Comparison of ENCODE assay signal across 21 cellular contexts in the genomic region with DNA sequence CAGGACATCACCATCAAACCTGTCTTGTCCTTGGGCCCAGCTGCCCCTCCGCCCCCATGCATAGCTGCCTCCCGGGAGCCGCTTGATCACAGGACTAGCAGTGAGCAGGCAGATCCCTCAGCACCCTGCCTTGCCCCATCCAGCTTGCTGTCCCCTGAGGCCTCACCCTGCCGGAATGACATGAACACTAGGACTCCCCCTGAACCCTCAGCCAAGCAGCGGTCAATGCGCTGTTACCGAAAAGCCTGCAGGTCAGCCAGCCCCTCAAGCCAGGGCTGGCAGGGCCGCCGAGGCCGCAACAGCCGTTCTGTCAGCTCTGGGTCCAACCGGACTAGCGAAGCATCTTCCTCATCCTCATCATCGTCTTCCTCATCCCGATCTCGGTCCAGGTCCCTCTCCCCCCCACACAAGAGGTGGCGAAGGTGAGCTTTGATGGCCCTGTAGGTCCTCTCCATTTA. TPM values are rescaled to one million over a fixed set of nuclear protein-coding genes. Genes with fewer than 3 reads are reported as not detected.
A peak's percentile ranks its signal among the peaks of the same experiment; 100 is the strongest.
DNase-seq lines count a peak whose midpoint lies in the region; ATAC-seq, FAIRE-seq and TF ChIP-seq lines count a peak whose summit lies in the region.
"Had no signal": no experiment of that assay in that cellular context is flagged by ENCODE, and none has a peak within 500 bp of the region (broad histone marks: within the 10 kb centered on the region; RNA-seq: fewer than 3 reads in every experiment).

No MANE protein-coding gene starts in this region.

- ATAC-seq in activated CD8-positive, alpha-beta T cell treated with anti-CD3 and anti-CD28 coated beads for 36 hours = no peak
- ATAC-seq in activated CD8-positive, alpha-beta T cell treated with anti-CD3 and anti-CD28 coated beads, Interleukin-2, amount 10 ng/mL, durations not matched to agents 7 days and 5 days = no peak
- no peak for ATAC-seq in HG02759 (IDR thresholded peaks at IDR 0.05; ENCODE audit: unreplicated experiment)
- ATAC-seq: GM23338 had no signal

- no peak for FAIRE-seq in GM12891 (lab: Jason Lieb, UNC)
- no peak for FAIRE-seq in kidney (lab: Jason Lieb, UNC)
- FAIRE-seq: A204.1, RCC 7860 had no signal

- CTCF ChIA-PET in activated CD8-positive, alpha-beta T cell treated with anti-CD3 and anti-CD28 coated beads for 36 hours (lab: Charles Lee) = interaction anchor here (0.9 to 1.6 kb wide), 4 partner anchors 10 to 357 kb away, joined by 3 to 4 read pairs (median 3); partner anchors contain the start of gene SUFU
- CTCF ChIA-PET in activated CD8-positive, alpha-beta T cell treated with anti-CD3 and anti-CD28 coated beads, Interleukin-2, amount 10 ng/mL, durations not matched to agents 7 days and 5 days (lab: Charles Lee) = interaction anchor here (1.1 to 3.1 kb wide), 4 partner anchors 9 to 23 kb away, joined by 3 to 11 read pairs (median 6); partner anchors contain the start of gene PPRC1

- H3K4me1 ChIP-seq in kidney (ENCODE audit: control insufficient read depth in 1 of 2, insufficient read depth in 1 of 2, low read depth in 1 of 2, low read length in 2 of 2) (peaks cover 0 to 4% of the 10 kb centered on the region in 2 donors), transverse colon (peaks cover 0 to 4% (median 1%) of the 10 kb centered on the region in 4 donors)

- TF ChIP-seq CTCF in activated CD8-positive, alpha-beta T cell treated with anti-CD3 and anti-CD28 coated beads for 36 hours (IDR thresholded peaks at IDR 0.05) = no peak
- TF ChIP-seq CTCF in kidney (IDR thresholded peaks at IDR 0.05; ENCODE audit: borderline replicate concordance, extremely low read depth, insufficient read depth) (no peak), transverse colon (IDR thresholded peaks at IDR 0.05) (no peak)

- H3K9me3 Mint-ChIP-seq in activated CD8-positive, alpha-beta T cell treated with anti-CD3 and anti-CD28 coated beads for 36 hours = no peaks in the 10 kb centered on the region
- no peaks in the 10 kb centered on the region for H3K9me3 Mint-ChIP-seq in activated CD8-positive, alpha-beta T cell treated with anti-CD3 and anti-CD28 coated beads, Interleukin-2, amount 10 ng/mL, durations not matched to agents 7 days and 5 days (ENCODE audit: insufficient read depth)
- no peaks in the 10 kb centered on the region for H3K9me3 Mint-ChIP-seq in activated naive CD8-positive, alpha-beta T cell (ENCODE audit: low read depth)
- H3K9me3 Mint-ChIP-seq: GM23338 had no signal

- peaks cover 73% of the 10 kb centered on the region for H3K36me3 Mint-ChIP-seq in activated CD8-positive, alpha-beta T cell treated with anti-CD3 and anti-CD28 coated beads for 36 hours (ENCODE audit: low read depth)
- H3K36me3 Mint-ChIP-seq in activated CD8-positive, alpha-beta T cell treated with anti-CD3 and anti-CD28 coated beads, Interleukin-2, amount 10 ng/mL, durations not matched to agents 7 days and 5 days (ENCODE audit: low read depth) = peaks cover 80% of the 10 kb centered on the region
- peaks cover 17% of the 10 kb centered on the region for H3K36me3 Mint-ChIP-seq in activated naive CD8-positive, alpha-beta T cell

- peak overlapping the region; percentile 33 for H3K27ac Mint-ChIP-seq in activated CD8-positive, alpha-beta T cell treated with anti-CD3 and anti-CD28 coated beads for 36 hours
- no peak overlapping the region for H3K27ac Mint-ChIP-seq in activated CD8-positive, alpha-beta T cell treated with anti-CD3 and anti-CD28 coated beads, Interleukin-2, amount 10 ng/mL, durations not matched to agents 7 days and 5 days
- peak overlapping the region; percentile 43 for H3K27ac Mint-ChIP-seq in activated naive CD8-positive, alpha-beta T cell
- H3K27ac Mint-ChIP-seq: GM23338 had no signal

- no peaks in the 10 kb centered on the region for H3K27me3 Mint-ChIP-seq in activated CD8-positive, alpha-beta T cell treated with anti-CD3 and anti-CD28 coated beads for 36 hours
- H3K27me3 Mint-ChIP-seq in activated CD8-positive, alpha-beta T cell treated with anti-CD3 and anti-CD28 coated beads, Interleukin-2, amount 10 ng/mL, durations not matched to agents 7 days and 5 days (ENCODE audit: low read depth) = no peaks in the 10 kb centered on the region
- no peaks in the 10 kb centered on the region for H3K27me3 Mint-ChIP-seq in activated naive CD8-positive, alpha-beta T cell

- no peak overlapping the region for H3K4me3 Mint-ChIP-seq in activated CD8-positive, alpha-beta T cell treated with anti-CD3 and anti-CD28 coated beads for 36 hours
- H3K4me3 Mint-ChIP-seq in activated CD8-positive, alpha-beta T cell treated with anti-CD3 and anti-CD28 coated beads, Interleukin-2, amount 10 ng/mL, durations not matched to agents 7 days and 5 days = no peak overlapping the region
- H3K4me3 Mint-ChIP-seq in activated naive CD8-positive, alpha-beta T cell = no peak overlapping the region
- H3K4me3 Mint-ChIP-seq: GM23338 had no signal

- H3K9ac ChIP-seq in kidney (ENCODE audit: low read length in 2 of 2) = no peak overlapping the region

- no peak overlapping the region for H3K27ac ChIP-seq in kidney (ENCODE audit: low read depth in 2 of 2, low read length in 2 of 2)
- H3K27ac ChIP-seq in transverse colon = no peak overlapping the region
- H3K27ac ChIP-seq: skin epidermis had no signal

- H3K27me3 ChIP-seq in transverse colon = no peaks in the 10 kb centered on the region

- intact Hi-C loops in activated CD8-positive, alpha-beta T cell treated with anti-CD3 and anti-CD28 coated beads for 36 hours (cut with micrococcal nuclease) = no loop called here
- intact Hi-C loops in kidney (cut with DNase I) (no loop called here), transverse colon (cut with DNase I; ENCODE audit: low total_unique reads) (no loop called here)

- POLR2A ChIA-PET in activated CD8-positive, alpha-beta T cell treated with anti-CD3 and anti-CD28 coated beads for 36 hours (lab: Charles Lee) = interaction anchor here (0.8 to 12.5 kb wide), 6 partner anchors 8 to 31 kb away, joined by 3 to 250 read pairs (median 15); no protein-coding TSS in a partner anchor
- POLR2A ChIA-PET in activated CD8-positive, alpha-beta T cell treated with anti-CD3 and anti-CD28 coated beads, Interleukin-2, amount 10 ng/mL, durations not matched to agents 7 days and 5 days (lab: Charles Lee) = interaction anchor here (1.1 to 1.8 kb wide), 2 partner anchors 12 to 15 kb away, joined by 3 to 5 read pairs; no protein-coding TSS in a partner anchor

- H3K4me3 ChIP-seq in kidney (ENCODE audit: low read length in 2 of 2) (no peak overlapping the region), transverse colon (no peak overlapping the region)
- H3K4me3 ChIP-seq: GM23338, skin epidermis had no signal

- no peak for DNase-seq in activated CD8-positive, alpha-beta T cell treated with anti-CD3 and anti-CD28 coated beads for 36 hours
- no peak for DNase-seq in activated CD8-positive, alpha-beta T cell treated with anti-CD3 and anti-CD28 coated beads, Interleukin-2, amount 10 ng/mL, durations not matched to agents 7 days and 5 days
- no peak for DNase-seq in GM12891 (ENCODE audit: insufficient read length, low spot score)
- DNase-seq in kidney = peak; percentile 72
- no peak for DNase-seq in transverse colon
- no peak for DNase-seq in D341Med (ENCODE audit: low spot score)
- DNase-seq: activated effector memory CD4-positive, alpha-beta T cell treated with Interleukin-2 at 50 U/mL for 16 hours; dermis blood vessel endothelial cell; GDM1; glutamatergic neuron; NCI-H1092 treated with DMSO at 0.1 percent for 48 hours; NCI-H187 treated with DMSO at 0.1 percent for 48 hours; NCI-H526 treated with DMSO at 0.1 percent for 48 hours; occipital lobe; substantia nigra had no signal

- TF ChIP-seq POLR2A in GM12891 (IDR thresholded peaks at IDR 0.05; ENCODE audit: low read depth, low read length) (peak; percentile 60; the same call in 1 of the 2 replicates), transverse colon (IDR thresholded peaks at IDR 0.05) (no peak)

- no peaks in the 10 kb centered on the region for H3K9me3 ChIP-seq in kidney (ENCODE audit: control insufficient read depth in 1 of 2, low read length in 2 of 2)
- H3K9me3 ChIP-seq in transverse colon = no peaks in the 10 kb centered on the region

- no peak for TF ChIP-seq EP300 in transverse colon (IDR thresholded peaks at IDR 0.05; ENCODE audit: low read depth)

- WGBS in transverse colon (ENCODE audit: low coverage in 1 of 2), 2 donors = 96% methylated on average over 15 of the region's 17 CpGs; no CpG with 5 or more reads in 1 of the 2 donors

- peaks cover 13 to 32% of the 10 kb centered on the region in 2 donors for H3K36me3 ChIP-seq in kidney (ENCODE audit: control insufficient read depth in 1 of 2, insufficient read depth in 2 of 2, low read length in 2 of 2)
- peaks cover 2 to 25% (median 12%) of the 10 kb centered on the region in 4 donors for H3K36me3 ChIP-seq in transverse colon

- peaks cover 12% of the 10 kb centered on the region for H3K4me1 Mint-ChIP-seq in activated CD8-positive, alpha-beta T cell treated with anti-CD3 and anti-CD28 coated beads for 36 hours (ENCODE audit: low read depth)
- H3K4me1 Mint-ChIP-seq in activated CD8-positive, alpha-beta T cell treated with anti-CD3 and anti-CD28 coated beads, Interleukin-2, amount 10 ng/mL, durations not matched to agents 7 days and 5 days (ENCODE audit: low read depth) = peaks cover 19% of the 10 kb centered on the region
- H3K4me1 Mint-ChIP-seq in activated naive CD8-positive, alpha-beta T cell (ENCODE audit: low read depth) = peaks cover 16% of the 10 kb centered on the region

- in situ Hi-C loops in transverse colon (cut with MboI; ENCODE audit: low pct_ligation_motif_present in 1 of 4, low pct_unique_long_range_greater_than_20kb in 1 of 4, low sequenced_read_pairs in 3 of 4) = no loop called here

RNA-seq across cellular contexts. Expression of gene NOLC1, which starts 5.2 kb away (rescaled TPM):
- total RNA-seq in activated CD8-positive, alpha-beta T cell treated with anti-CD3 and anti-CD28 coated beads for 36 hours = 100 to 1,000 TPM; 210 to 215 TPM
- total RNA-seq in activated CD8-positive, alpha-beta T cell treated with anti-CD3 and anti-CD28 coated beads, Interleukin-2, amount 10 ng/mL, durations not matched to agents 7 days and 5 days = 10 to 100 TPM; 94.1 to 95.3 TPM
- polyA plus RNA-seq in GM12891 (2012; ENCODE audit: low read depth, missing spikeins) = 68.9 TPM
- total RNA-seq in kidney (50.4 TPM), transverse colon (100 to 1,000 TPM in 1 of 4 donors, 10 to 100 TPM in 3; 19.1 to 119 (median 35.6) TPM)
- polyA plus RNA-seq in kidney (ENCODE audit: insufficient read depth, low read depth, low replicate concordance) = 20.1 TPM

RNA-seq across cellular contexts. Expression of gene PPRC1, which starts 14.2 kb away (rescaled TPM):
- 10 to 100 TPM; 68.6 to 72.2 TPM for total RNA-seq in activated CD8-positive, alpha-beta T cell treated with anti-CD3 and anti-CD28 coated beads for 36 hours
- total RNA-seq in activated CD8-positive, alpha-beta T cell treated with anti-CD3 and anti-CD28 coated beads, Interleukin-2, amount 10 ng/mL, durations not matched to agents 7 days and 5 days = 10 to 100 TPM; 56.5 to 58.9 TPM
- polyA plus RNA-seq in GM12891 (2012; ENCODE audit: low read depth, missing spikeins) = 22.3 TPM
- total RNA-seq in kidney (32.1 TPM), transverse colon (10 to 100 TPM in 3 of 4 donors, 1 to 10 TPM in 1; 7.5 to 62.7 (median 13.7) TPM)
- polyA plus RNA-seq in kidney (ENCODE audit: insufficient read depth, low read depth, low replicate concordance) = 8.7 TPM

RNA-seq across cellular contexts. Expression of gene LDB1, which starts 26.8 kb away (rescaled TPM):
- total RNA-seq in activated CD8-positive, alpha-beta T cell treated with anti-CD3 and anti-CD28 coated beads for 36 hours = 10 to 100 TPM; 68.5 to 70.9 TPM
- 10 to 100 TPM; 83.6 to 87.1 TPM for total RNA-seq in activated CD8-positive, alpha-beta T cell treated with anti-CD3 and anti-CD28 coated beads, Interleukin-2, amount 10 ng/mL, durations not matched to agents 7 days and 5 days
- 34.0 TPM for polyA plus RNA-seq in GM12891 (2012; ENCODE audit: low read depth, missing spikeins)
- total RNA-seq in kidney (56.1 TPM), transverse colon (10 to 100 TPM; 31.9 to 81.9 (median 54.1) TPM)
- polyA plus RNA-seq in kidney (ENCODE audit: insufficient read depth, low read depth, low replicate concordance) = 27.9 TPM
